In the genomic region with DNA sequence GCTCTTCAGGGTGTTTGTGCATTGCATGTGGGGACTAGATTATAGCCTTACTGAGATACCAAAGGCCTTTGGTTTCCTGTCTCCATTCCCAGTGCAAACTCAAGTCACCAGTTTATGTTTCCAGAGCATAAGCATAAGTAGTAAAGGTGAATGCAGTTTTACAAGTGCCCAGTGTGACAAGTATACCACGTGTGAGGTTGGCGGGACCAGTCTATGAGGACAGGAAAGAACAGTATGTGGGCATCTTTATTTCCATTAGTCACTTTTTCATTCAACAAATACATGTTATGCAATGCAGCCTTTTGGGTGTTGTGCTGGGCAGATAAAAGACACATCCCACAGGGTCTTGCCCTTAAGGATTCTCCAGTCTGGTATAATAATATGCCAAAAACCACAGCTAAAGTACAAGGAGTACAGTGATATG, we compare ENCODE assay signal across 8 cellular contexts.
A peak's percentile ranks its signal among the peaks of the same experiment; 100 is the strongest.
DNase-seq lines count a peak whose midpoint lies in the region; ATAC-seq, FAIRE-seq and TF ChIP-seq lines count a peak whose summit lies in the region.

No MANE protein-coding gene starts in this region.

- H4K20me1 ChIP-seq in BLaER1, result peaks cover 9% of the 10 kb centered on the region; the same call in 1 of the 2 replicates

- H3K4me3 ChIP-seq in BLaER1 (no peak overlapping the region), Peyer's patch (peak overlapping the region in 1 of 4 donors; percentile 16)

- peak in 2 of 3 donors; percentile 59 to 65 for DNase-seq in Peyer's patch
- DNase-seq in omental fat pad (ENCODE audit: low spot score), result peak; percentile 51
- no peak for DNase-seq in H54 (ENCODE audit: insufficient read length, low spot score)
- DNase-seq in HUDEP-2 (lab: John Stamatoyannopoulos, UW; ENCODE audit: unreplicated experiment in 76 of 76), result no peak

- H3K9ac ChIP-seq in BLaER1, result no peak overlapping the region; the same call in 1 of the 2 replicates

- H3K4me1 ChIP-seq in BLaER1, result peaks cover 97% of the 10 kb centered on the region
- peaks cover 0 to 50% (median 30%) of the 10 kb centered on the region in 4 donors for H3K4me1 ChIP-seq in Peyer's patch

- H3K27me3 ChIP-seq in BLaER1 (no peaks in the 10 kb centered on the region), Peyer's patch (no peaks in the 10 kb centered on the region)

- H3K36me3 ChIP-seq in BLaER1 (peaks cover 67% of the 10 kb centered on the region), Peyer's patch (peaks cover 0 to 6% (median 0%) of the 10 kb centered on the region in 3 donors)

- peak overlapping the region; percentile 60 for H3K4me2 ChIP-seq in BLaER1

- ATAC-seq in omental fat pad (ENCODE audit: low FRiP score) (peak; percentile 45), GM18868 (IDR thresholded peaks at IDR 0.05; ENCODE audit: unreplicated experiment) (no peak), GM21381 (IDR thresholded peaks at IDR 0.05; ENCODE audit: unreplicated experiment) (no peak)

- no peak for FAIRE-seq in H54 (lab: Jason Lieb, UNC)

- TF ChIP-seq POLR2A in Peyer's patch (IDR thresholded peaks at IDR 0.05) (no peak), H54 (IDR thresholded peaks at IDR 0.05; ENCODE audit: low read depth, low read length) (no peak)

- H3K27ac ChIP-seq in BLaER1 (peak overlapping the region; percentile 70), Peyer's patch (peak overlapping the region; percentile 79 to 90 (median 88)), cingulate gyrus (ENCODE audit: low read depth, low read length) (peak overlapping the region; percentile 95)

- TF ChIP-seq CTCF in Peyer's patch (IDR thresholded peaks at IDR 0.05), result no peak
- no peak for TF ChIP-seq CTCF in omental fat pad (IDR thresholded peaks at IDR 0.05)

- H3K9me3 ChIP-seq in BLaER1 (peaks cover 28% of the 10 kb centered on the region), Peyer's patch (no peaks in the 10 kb centered on the region)

Comparison
In these comparisons a context has a peak if more than half of its experiments do, and no peak if none do; other contexts are left out.
1. DNase-seq: peak in Peyer's patch (2 of 3) and omental fat pad (single experiment); none in H54 (single experiment) and HUDEP-2 (0 of 76).
2. Peak in every context shown above with its lines, with median percentiles within 50 percentile points of each other: H3K27ac ChIP-seq.